Comparison of ENCODE assay signal across 8 cellular contexts in genomic region chr4:48830706-48831531, GRCh38. TPM values are rescaled to one million over a fixed set of nuclear protein-coding genes. Genes with fewer than 3 reads are reported as not detected.
DNase-seq lines count a peak whose midpoint lies in the region; ATAC-seq and TF ChIP-seq lines count a peak whose summit lies in the region.

A gene with protein sequence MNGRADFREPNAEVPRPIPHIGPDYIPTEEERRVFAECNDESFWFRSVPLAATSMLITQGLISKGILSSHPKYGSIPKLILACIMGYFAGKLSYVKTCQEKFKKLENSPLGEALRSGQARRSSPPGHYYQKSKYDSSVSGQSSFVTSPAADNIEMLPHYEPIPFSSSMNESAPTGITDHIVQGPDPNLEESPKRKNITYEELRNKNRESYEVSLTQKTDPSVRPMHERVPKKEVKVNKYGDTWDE (plus strand): TSS chr4:48831088. CDS start chr4:48832625, 1,537 bp downstream.

- no peaks in the 10 kb centered on the region for H3K9me2 ChIP-seq in SK-N-SH

- H3K9ac ChIP-seq in SK-N-SH: peak within 1 kb of the TSS; percentile 99

- peaks cover 0 to 9% of the 10 kb centered on the region in 2 experiments; a peak in 3 of 4 replicates for H3K4me1 ChIP-seq in SK-N-SH (ENCODE audit: control insufficient read depth in 1 of 2, insufficient read depth in 2 of 2, low read depth in 1 of 2, low read length in 1 of 2)

- CTCF ChIA-PET in SK-N-SH (lab: Yijun Ruan, JAX): interaction anchor here (0.8 to 1.0 kb wide), 2 partner anchors 10 to 76 kb away, joined by 3 to 4 read pairs; partner anchors contain the start of gene OCIAD2

- no peaks in the 10 kb centered on the region for H3K9me3 ChIP-seq in SK-N-SH

- peak within 1 kb of the TSS; percentile 75 for H3K4me2 ChIP-seq in SK-N-SH

- peaks cover 16 to 24% of the 10 kb centered on the region in 2 experiments for H3K36me3 ChIP-seq in SK-N-SH (replicated peaks in 1 of 2; ENCODE audit: control insufficient read depth in 1 of 2, insufficient read depth in 2 of 2, low read length in 1 of 2)

- TF ChIP-seq RAD21 in SK-N-SH (IDR thresholded peaks at IDR 0.05; ENCODE audit: low read length): no peak

- peak; percentile 97 for DNase-seq in GM04504 (ENCODE audit: low read depth)
- peak; percentile 98 for DNase-seq in NCI-H1048 (lab: John Stamatoyannopoulos, UW)
- peak; percentile 96 for DNase-seq in SK-N-SH
- DNase-seq in activated naive CD4-positive, alpha-beta T cell treated with anti-CD3 and anti-CD28 coated beads, Interleukin-2, amount 50 U/mL, for 16 hours: peak; percentile 91
- DNase-seq in germinal center (ENCODE audit: low spot score): peak; percentile 99
- DNase-seq in non-pigmented ciliary epithelial cell (ENCODE audit: low read depth): peak; percentile 94
- DNase-seq in superior temporal gyrus (ENCODE audit: extremely low spot score): peak; percentile 100

- H4K20me1 ChIP-seq in SK-N-SH (ENCODE audit: insufficient read depth): no peaks in the 10 kb centered on the region

- 1% methylated on average over 49 of the region's 56 CpGs for WGBS in SK-N-SH (ENCODE audit: low lambda C conversion rate)

- TF ChIP-seq EP300 in SK-N-SH (IDR thresholded peaks at IDR 0.05; ENCODE audit: borderline replicate concordance in 1 of 2, low read depth in 1 of 2, low read length in 1 of 2): no peak

- TF ChIP-seq CTCF in SK-N-SH (IDR thresholded peaks at IDR 0.05): no peak

- no peaks in the 10 kb centered on the region for H3K27me3 ChIP-seq in SK-N-SH (ENCODE audit: insufficient read depth)

- peak within 1 kb of the TSS; percentile 93 to 96 for H3K27ac ChIP-seq in SK-N-SH (ENCODE audit: low read depth in 2 of 2, low read length in 1 of 2)

- peaks cover 5% of the 10 kb centered on the region for H3F3A ChIP-seq in SK-N-SH (replicated peaks; ENCODE audit: insufficient read depth)

- POLR2A ChIA-PET in SK-N-SH (lab: Yijun Ruan, JAX): interaction anchor here (0.5 to 1.8 kb wide), 2 partner anchors 50 to 180 kb away, joined by 3 to 6 read pairs; partner anchors contain the start of gene FRYL

- ATAC-seq in HG02571 (IDR thresholded peaks at IDR 0.05; ENCODE audit: unreplicated experiment): peak; percentile 98

- H3K79me2 ChIP-seq in SK-N-SH (ENCODE audit: insufficient read depth): peaks cover 49% of the 10 kb centered on the region

- peak within 1 kb of the TSS; percentile 72 to 94 for H3K4me3 ChIP-seq in SK-N-SH (ENCODE audit: low read depth in 2 of 2, low read length in 1 of 2)

- peak within 1 kb of the TSS; percentile 97 for H2AFZ ChIP-seq in SK-N-SH (ENCODE audit: low read depth)

TF ChIP-seq in SK-N-SH, 30 proteins besides CTCF, POLR2A, EP300 and RAD21 (continues in another document):
- TF ChIP-seq FOXJ3 (CRISPR knock-in tag; IDR thresholded peaks at IDR 0.05): 0 out of 2 replicates have a peak, but pooled peaks have one; percentile 32
- TF ChIP-seq TCF12 (IDR thresholded peaks at IDR 0.05): peak; percentile 36; the same call in 1 of the 2 replicates
- TF ChIP-seq USF2 (IDR thresholded peaks at IDR 0.05; ENCODE audit: borderline replicate concordance, low read depth, low read length): no peak
- TF ChIP-seq CHD2 (IDR thresholded peaks at IDR 0.05; ENCODE audit: low read length, partially characterized antibody): peak; percentile 98
- no peak; the same call in 1 of the 2 replicates for TF ChIP-seq GATA2 (CRISPR knock-in tag; IDR thresholded peaks at IDR 0.05)
- TF ChIP-seq, protein P1, sequence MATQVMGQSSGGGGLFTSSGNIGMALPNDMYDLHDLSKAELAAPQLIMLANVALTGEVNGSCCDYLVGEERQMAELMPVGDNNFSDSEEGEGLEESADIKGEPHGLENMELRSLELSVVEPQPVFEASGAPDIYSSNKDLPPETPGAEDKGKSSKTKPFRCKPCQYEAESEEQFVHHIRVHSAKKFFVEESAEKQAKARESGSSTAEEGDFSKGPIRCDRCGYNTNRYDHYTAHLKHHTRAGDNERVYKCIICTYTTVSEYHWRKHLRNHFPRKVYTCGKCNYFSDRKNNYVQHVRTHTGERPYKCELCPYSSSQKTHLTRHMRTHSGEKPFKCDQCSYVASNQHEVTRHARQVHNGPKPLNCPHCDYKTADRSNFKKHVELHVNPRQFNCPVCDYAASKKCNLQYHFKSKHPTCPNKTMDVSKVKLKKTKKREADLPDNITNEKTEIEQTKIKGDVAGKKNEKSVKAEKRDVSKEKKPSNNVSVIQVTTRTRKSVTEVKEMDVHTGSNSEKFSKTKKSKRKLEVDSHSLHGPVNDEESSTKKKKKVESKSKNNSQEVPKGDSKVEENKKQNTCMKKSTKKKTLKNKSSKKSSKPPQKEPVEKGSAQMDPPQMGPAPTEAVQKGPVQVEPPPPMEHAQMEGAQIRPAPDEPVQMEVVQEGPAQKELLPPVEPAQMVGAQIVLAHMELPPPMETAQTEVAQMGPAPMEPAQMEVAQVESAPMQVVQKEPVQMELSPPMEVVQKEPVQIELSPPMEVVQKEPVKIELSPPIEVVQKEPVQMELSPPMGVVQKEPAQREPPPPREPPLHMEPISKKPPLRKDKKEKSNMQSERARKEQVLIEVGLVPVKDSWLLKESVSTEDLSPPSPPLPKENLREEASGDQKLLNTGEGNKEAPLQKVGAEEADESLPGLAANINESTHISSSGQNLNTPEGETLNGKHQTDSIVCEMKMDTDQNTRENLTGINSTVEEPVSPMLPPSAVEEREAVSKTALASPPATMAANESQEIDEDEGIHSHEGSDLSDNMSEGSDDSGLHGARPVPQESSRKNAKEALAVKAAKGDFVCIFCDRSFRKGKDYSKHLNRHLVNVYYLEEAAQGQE (IDR thresholded peaks at IDR 0.05; ENCODE audit: low read depth, low read length): no peak
- TF ChIP-seq JUND (IDR thresholded peaks at IDR 0.05): no peak
- TF ChIP-seq EZH2phosphoT487 (IDR thresholded peaks at IDR 0.05; ENCODE audit: borderline replicate concordance, low read depth): no peak
- peak; percentile 77 for TF ChIP-seq POLR2AphosphoS5 (IDR thresholded peaks at IDR 0.05; ENCODE audit: low read depth, low read length)
- no peak for TF ChIP-seq MEF2A (IDR thresholded peaks at IDR 0.05; ENCODE audit: borderline replicate concordance, low read depth)
- no peak for TF ChIP-seq RFX5 (IDR thresholded peaks at IDR 0.05; ENCODE audit: low read length)
- no peak for TF ChIP-seq RCOR1 (IDR thresholded peaks at IDR 0.05; ENCODE audit: low read length)
- 0 out of 2 replicates have a peak, but pooled peaks have one; percentile 24 for TF ChIP-seq MXI1 (IDR thresholded peaks at IDR 0.05; ENCODE audit: low read depth, low read length)
- TF ChIP-seq NRF1 (IDR thresholded peaks at IDR 0.05; ENCODE audit: low read depth, low read length): peak; percentile 98
- TF ChIP-seq GABPA (IDR thresholded peaks at IDR 0.05; ENCODE audit: low read depth): peak; percentile 92
- TF ChIP-seq RXRA (IDR thresholded peaks at IDR 0.05; ENCODE audit: borderline replicate concordance, low read depth): no peak
- TF ChIP-seq MAX (IDR thresholded peaks at IDR 0.05; ENCODE audit: low read depth): peak; percentile 66; the same call in 1 of the 2 replicates
- peak; percentile 90 for TF ChIP-seq TAF1 (IDR thresholded peaks at IDR 0.05; ENCODE audit: borderline replicate concordance, low read depth, low read length)
- TF ChIP-seq FOXM1 (IDR thresholded peaks at IDR 0.05; ENCODE audit: low read depth): no peak
- TF ChIP-seq YY1 (IDR thresholded peaks at IDR 0.05; ENCODE audit: low read depth): peak; percentile 93
- no peak for TF ChIP-seq TEAD4 (IDR thresholded peaks at IDR 0.05; ENCODE audit: borderline replicate concordance, insufficient read depth)
- peak; percentile 86; the same call in 1 of the 2 replicates for TF ChIP-seq SIN3A (IDR thresholded peaks at IDR 0.05; ENCODE audit: borderline replicate concordance, low read depth, low read length)
- no peak for TF ChIP-seq ELF1 (IDR thresholded peaks at IDR 0.05)
- TF ChIP-seq IRF3 (IDR thresholded peaks at IDR 0.05; ENCODE audit: low read depth, low read length): no peak
- TF ChIP-seq, protein P2, sequence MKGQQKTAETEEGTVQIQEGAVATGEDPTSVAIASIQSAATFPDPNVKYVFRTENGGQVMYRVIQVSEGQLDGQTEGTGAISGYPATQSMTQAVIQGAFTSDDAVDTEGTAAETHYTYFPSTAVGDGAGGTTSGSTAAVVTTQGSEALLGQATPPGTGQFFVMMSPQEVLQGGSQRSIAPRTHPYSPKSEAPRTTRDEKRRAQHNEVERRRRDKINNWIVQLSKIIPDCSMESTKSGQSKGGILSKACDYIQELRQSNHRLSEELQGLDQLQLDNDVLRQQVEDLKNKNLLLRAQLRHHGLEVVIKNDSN (IDR thresholded peaks at IDR 0.05; ENCODE audit: borderline replicate concordance, low read depth): no peak
- TF ChIP-seq FOSL2 (IDR thresholded peaks at IDR 0.05; ENCODE audit: borderline replicate concordance, low read depth): no peak; the same call in 1 of the 2 replicates

RNA-seq across cellular contexts. Expression of the gene that starts here (rescaled TPM):
- polyA plus RNA-seq in SK-N-SH (2012; rRNA removed): 113 and 153 TPM in 2 replicates
- 166 and 211 TPM in 2 replicates for polyA plus RNA-seq in SK-N-SH (2012; cell fraction: cytosol; rRNA removed)
- 50.8 and 87.1 TPM in 2 replicates for polyA plus RNA-seq in SK-N-SH (2012; cell fraction: nucleus; rRNA removed)

Comparison
In these comparisons a context has a peak if more than half of its experiments do, and no peak if none do; other contexts are left out.
1. Peak in every context shown above with its lines: DNase-seq, ATAC-seq, H3K4me3 ChIP-seq and H3K27ac ChIP-seq.